Comparison of ENCODE assay signal across 26 cellular contexts in the genomic region with DNA sequence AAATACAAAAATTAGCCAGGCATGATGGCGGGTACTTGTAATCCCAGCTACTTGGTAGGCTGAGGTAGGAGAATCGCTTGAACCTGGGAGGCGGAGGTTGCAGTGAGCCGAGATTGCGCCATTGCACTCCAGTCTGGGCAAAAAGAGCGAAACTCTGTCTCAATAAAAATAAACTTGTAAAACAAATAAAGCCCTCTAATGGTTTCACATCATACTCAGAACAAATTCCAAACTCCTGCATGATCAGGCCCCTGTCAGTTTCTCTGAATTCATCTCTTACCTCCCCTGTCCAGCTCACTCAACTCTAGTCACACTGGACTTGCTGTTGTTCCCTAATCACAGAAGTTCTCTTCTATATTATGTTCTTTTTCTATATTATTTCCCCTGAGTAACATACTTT.
"Had no signal": no experiment of that assay in that cellular context is flagged by ENCODE, and none has a peak within 500 bp of the region (broad histone marks: within the 10 kb centered on the region; RNA-seq: fewer than 3 reads in every experiment).

No MANE protein-coding gene starts in this region.

- H3K27me3 Mint-ChIP-seq: naive B cell had no signal

- H2AFZ ChIP-seq: hepatocyte had no signal

- H3K4me3 Mint-ChIP-seq: immature natural killer cell, mesothelial cell of epicardium, naive B cell had no signal

- H3K79me2 ChIP-seq: hepatocyte had no signal

- H3K27ac ChIP-seq: colonic mucosa, dorsolateral prefrontal cortex, esophagus muscularis mucosa, foreskin keratinocyte, gastrocnemius medialis, hepatocyte, left lung, lower lobe of right lung had no signal

- H3K36me3 ChIP-seq: colonic mucosa, esophagus muscularis mucosa, gastrocnemius medialis, left lung, lower lobe of right lung had no signal

- H3K4me1 Mint-ChIP-seq: immature natural killer cell, naive B cell had no signal

- H3K27ac Mint-ChIP-seq: immature natural killer cell, mesothelial cell of epicardium, naive B cell had no signal

- H3K4me2 ChIP-seq: hepatocyte had no signal

- FAIRE-seq: endothelial cell of umbilical vein, kidney had no signal

- H3K9me3 ChIP-seq: colonic mucosa, esophagus muscularis mucosa, gastrocnemius medialis, lower lobe of right lung, mucosa of descending colon had no signal

- H3K27me3 ChIP-seq: colonic mucosa, dorsolateral prefrontal cortex, esophagus muscularis mucosa, foreskin keratinocyte, gastrocnemius medialis, hepatocyte, left lung had no signal

- DNase-seq: colonic mucosa; cortex of kidney; dermis blood vessel endothelial cell; dorsolateral prefrontal cortex; effector CD4-positive, alpha-beta T cell; effector memory CD4-positive, alpha-beta T cell; foreskin keratinocyte; gastrocnemius medialis; glutamatergic neuron; head of caudate nucleus; hypothalamus; immature natural killer cell; islet precursor cell; kidney; kidney glomerular epithelial cell; left colon; left lung; left ventricle myocardium superior; lower lobe of right lung; mesenchymal stem cell; mucosa of descending colon; naive B cell had no signal

- H3K4me3 ChIP-seq: colonic mucosa, dorsolateral prefrontal cortex, esophagus muscularis mucosa, gastrocnemius medialis, hepatocyte, left lung, lower lobe of right lung, mucosa of descending colon had no signal

- H3K4me1 ChIP-seq: colonic mucosa, esophagus muscularis mucosa, gastrocnemius medialis, lower lobe of right lung had no signal

- ATAC-seq: foreskin keratinocyte, gastrocnemius medialis, left colon, left lung, left ventricle myocardium superior, lower lobe of right lung, mucosa of descending colon had no signal

- H3K36me3 Mint-ChIP-seq: immature natural killer cell had no signal
